In the genomic region with DNA sequence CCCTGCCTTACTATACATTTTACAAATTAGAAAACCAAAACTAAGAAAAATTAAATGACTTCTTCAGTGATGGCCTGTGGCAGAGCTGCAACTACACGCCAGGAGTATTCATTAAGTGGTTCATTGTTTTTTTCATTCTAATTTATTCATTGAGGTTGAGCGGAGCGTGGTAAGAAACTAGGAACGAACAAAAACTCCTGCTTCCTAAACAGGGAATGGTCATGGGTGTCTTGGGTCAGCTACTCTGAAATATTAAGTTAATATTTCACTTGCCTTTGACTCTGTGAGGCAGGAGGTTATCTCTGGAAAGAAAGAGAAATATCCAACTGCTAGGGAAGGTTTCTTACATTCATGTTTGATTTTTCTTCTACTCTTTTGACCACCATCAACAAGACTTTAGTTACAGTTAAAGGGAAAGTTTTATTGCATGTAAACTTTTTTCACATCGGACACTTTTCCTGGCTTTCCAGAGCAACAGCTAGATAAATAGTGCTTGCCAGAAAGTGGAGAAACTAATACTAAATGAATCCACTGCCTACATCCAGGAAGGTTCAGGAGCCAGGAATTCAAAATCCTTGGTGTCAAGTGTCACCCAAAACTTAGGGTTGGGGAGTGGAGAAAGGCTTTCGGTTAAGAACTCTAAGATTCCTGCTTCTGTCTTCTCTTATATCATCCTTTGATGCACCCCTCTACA, we compare ENCODE assay signal across 13 cellular contexts. TPM values are rescaled to one million over a fixed set of nuclear protein-coding genes. Genes with fewer than 3 reads are reported as not detected.
DNase-seq lines count a peak whose midpoint lies in the region; ATAC-seq and TF ChIP-seq lines count a peak whose summit lies in the region.
"Had no signal": no experiment of that assay in that cellular context is flagged by ENCODE, and none has a peak within 500 bp of the region (broad histone marks: within the 10 kb centered on the region; RNA-seq: fewer than 3 reads in every experiment).

No MANE protein-coding gene starts in this region.

- no peaks in the 10 kb centered on the region for H3K36me3 ChIP-seq in neuron (ENCODE audit: insufficient read depth, low read length)
- H3K36me3 ChIP-seq: cardiac muscle cell, Peyer's patch had no signal

- no peak for ATAC-seq in right cardiac atrium
- no peak for ATAC-seq in Right ventricle myocardium inferior
- ATAC-seq in omental fat pad (ENCODE audit: low FRiP score) = no peak
- ATAC-seq in GM19397 (IDR thresholded peaks at IDR 0.05; ENCODE audit: unreplicated experiment) = no peak

- peak overlapping the region; percentile 59 for H3K27ac ChIP-seq in right cardiac atrium (ENCODE audit: low read length)

- H3K9me3 ChIP-seq in right cardiac atrium (ENCODE audit: control insufficient read depth, low read length) (no peaks in the 10 kb centered on the region), neuron (ENCODE audit: low read length) (no peaks in the 10 kb centered on the region)
- H3K9me3 ChIP-seq: Peyer's patch had no signal

- H3K4me3 ChIP-seq in right cardiac atrium (ENCODE audit: low read length) (peak overlapping the region; percentile 88), epithelial cell of proximal tubule (ENCODE audit: low read depth, low read length) (peak overlapping the region; percentile 82), neuron (ENCODE audit: low read length) (peak overlapping the region; percentile 94)

- DNase-seq in right cardiac atrium (no peak), Right ventricle myocardium inferior (ENCODE audit: missing footprints) (no peak), epithelial cell of proximal tubule (ENCODE audit: low read depth) (no peak), G401 (ENCODE audit: low spot score) (no peak), omental fat pad (ENCODE audit: low spot score) (no peak), amniotic stem cell (lab: John Stamatoyannopoulos, UW) (no peak)
- DNase-seq: NCI-H1092; Peyer's patch; stimulated activated CD4-positive, alpha-beta T cell treated with anti-CD3 and anti-CD28 coated beads, Interleukin-15, amount 100 ng/mL, for 24 hours had no signal

- H3K4me1 ChIP-seq in right cardiac atrium (ENCODE audit: control insufficient read depth, insufficient read depth, low read length) (no peaks in the 10 kb centered on the region), neuron (ENCODE audit: insufficient read depth, low read length) (peaks cover 24% of the 10 kb centered on the region)
- H3K4me1 ChIP-seq: Peyer's patch had no signal

- no peak for TF ChIP-seq CTCF in epithelial cell of proximal tubule (conservative IDR thresholded peaks at IDR 0.05; ENCODE audit: low read depth, low read length)
- TF ChIP-seq CTCF in omental fat pad (IDR thresholded peaks at IDR 0.05) = no peak

- H3K27me3 ChIP-seq in right cardiac atrium (ENCODE audit: control insufficient read depth, insufficient read depth) (no peaks in the 10 kb centered on the region), neuron (ENCODE audit: insufficient read depth, low read length) (no peaks in the 10 kb centered on the region)
- H3K27me3 ChIP-seq: cardiac muscle cell, Peyer's patch had no signal

- intact Hi-C loops in right cardiac atrium (cut with DNase I) (loop anchor here in 1 of 4 donors (10.0 kb wide), 1 partner anchor 84 kb away; the partner anchor contains the start of gene BET1), Right ventricle myocardium inferior (cut with DNase I) (loop anchor here (5.0 kb wide), 1 partner anchor 82 kb away; the partner anchor contains the start of gene BET1)

- WGBS in right cardiac atrium = 45% methylated on average over 6 of the region's 6 CpGs

- peak overlapping the region; percentile 97 for H2AFZ ChIP-seq in neuron (ENCODE audit: low read depth, low read length)

- in situ Hi-C loops in G401 (cut with HindIII; ENCODE audit: low sequenced_read_pairs) = no loop called here

RNA-seq across cellular contexts. Expression of gene GNG11, which starts 0.9 kb away (rescaled TPM):
- 10 to 100 TPM; 12.1 to 17.6 (median 15.5) TPM for total RNA-seq in right cardiac atrium
- polyA plus RNA-seq in right cardiac atrium = 43.8 TPM
- 21.6 TPM for total RNA-seq in Right ventricle myocardium inferior
- total RNA-seq in epithelial cell of proximal tubule = 35.2 and 43.6 TPM in 2 replicates
- total RNA-seq in G401 (2014; rRNA removed; shearing (Covaris generic)) = not detected in 2 replicates
- 100 to 1,000 TPM in 1 of 4 donors, 10 to 100 TPM in 3; 23.9 to 106 (median 40.9) TPM for total RNA-seq in omental fat pad

RNA-seq across cellular contexts. Expression of gene GNGT1, which starts 14.3 kb away (rescaled TPM):
- not detected for total RNA-seq in right cardiac atrium
- polyA plus RNA-seq in right cardiac atrium = not detected
- total RNA-seq in Right ventricle myocardium inferior = not detected
- not detected in 2 replicates for total RNA-seq in epithelial cell of proximal tubule
- not detected in 2 replicates for total RNA-seq in G401 (2014; rRNA removed; shearing (Covaris generic))
- total RNA-seq in omental fat pad = not detected
- total RNA-seq: cardiac muscle cell, Peyer's patch, temporal lobe had no signal
- polyA plus RNA-seq: cardiac muscle cell had no signal

RNA-seq across cellular contexts. Expression of gene TFPI2, which starts 30.1 kb away (rescaled TPM):
- 1 to 10 TPM; 1.6 to 5.1 (median 2.9) TPM for total RNA-seq in right cardiac atrium
- 6.5 TPM for polyA plus RNA-seq in right cardiac atrium
- 2.4 TPM for total RNA-seq in Right ventricle myocardium inferior
- total RNA-seq in epithelial cell of proximal tubule = 144 and 162 TPM in 2 replicates
- total RNA-seq in G401 (2014; rRNA removed; shearing (Covaris generic)) = 0.86 TPM in 1 of 2 replicates, not detected in the other
- 100 to 1,000 TPM in 2 of 4 donors, 10 to 100 TPM in 2; 16.2 to 181 (median 81.7) TPM for total RNA-seq in omental fat pad

Comparison
In these comparisons a context has a peak if more than half of its experiments do, and no peak if none do; other contexts are left out.
1. RNA of gene GNG11, which starts 0.9 kb away (total RNA-seq): 23.9 to 106 TPM in omental fat pad, 35.2 to 43.6 TPM in epithelial cell of proximal tubule, 21.6 TPM in Right ventricle myocardium inferior (single experiment) and 12.1 to 17.6 TPM in right cardiac atrium; not detected in G401; every median in the first group is over 10 times any median in the second.
2. Peak in every context shown above with its lines, with median percentiles within 50 percentile points of each other: H3K4me3 ChIP-seq.